In the genomic region with DNA sequence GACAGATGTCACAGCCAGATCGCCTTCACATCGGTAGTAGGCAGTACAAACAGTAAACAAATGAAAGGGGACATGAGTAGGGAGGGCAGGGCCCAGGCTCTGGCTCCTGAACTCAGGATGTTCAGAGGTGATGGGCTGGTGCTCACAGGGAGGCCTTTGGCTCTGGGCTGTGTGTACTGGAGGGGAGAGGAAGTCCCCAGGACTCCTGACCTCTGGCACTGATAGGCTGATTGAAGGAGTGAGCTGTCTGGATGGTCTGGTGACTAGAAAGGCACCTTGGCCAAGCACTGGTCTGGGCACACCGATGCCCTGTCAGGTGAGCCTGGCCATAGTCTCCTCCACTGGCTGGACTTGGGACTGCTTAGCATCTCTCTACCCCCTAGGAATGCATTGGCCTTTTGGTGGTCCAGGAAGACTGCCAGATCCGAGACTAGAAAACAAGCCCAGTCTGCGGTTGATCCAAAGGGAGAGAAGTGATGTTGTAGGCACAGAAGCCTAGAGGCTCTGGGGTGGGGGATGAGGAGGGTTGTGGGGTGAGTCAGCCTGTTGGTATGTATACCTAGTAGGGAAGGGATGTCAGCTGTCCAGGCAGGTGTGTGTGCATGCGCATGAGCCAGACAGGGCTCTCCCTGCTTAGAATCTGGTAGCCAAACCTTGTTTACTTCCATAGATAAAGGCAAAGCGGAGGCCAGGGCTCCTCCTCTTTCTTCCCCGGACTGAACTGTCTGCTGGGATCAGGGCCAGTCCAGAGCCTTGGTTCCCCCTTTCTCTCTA, we compare ENCODE assay signal across 5 cellular contexts. TPM values are rescaled to one million over a fixed set of nuclear protein-coding genes. Genes with fewer than 3 reads are reported as not detected.
A peak's percentile ranks its signal among the peaks of the same experiment; 100 is the strongest.
DNase-seq lines count a peak whose midpoint lies in the region; ATAC-seq and TF ChIP-seq lines count a peak whose summit lies in the region.

No MANE protein-coding gene starts in this region.

- no peaks in the 10 kb centered on the region for H3K27me3 Mint-ChIP-seq in progenitor cell of endocrine pancreas

- peaks cover 41% of the 10 kb centered on the region for H3K4me1 ChIP-seq in body of pancreas

- ATAC-seq in body of pancreas (peak; percentile 87), HG03175 (IDR thresholded peaks at IDR 0.05; ENCODE audit: unreplicated experiment) (no peak)

- TF ChIP-seq CTCF in body of pancreas (IDR thresholded peaks at IDR 0.05), result no peak
- no peak for TF ChIP-seq CTCF in progenitor cell of endocrine pancreas (IDR thresholded peaks at IDR 0.05; ENCODE audit: unreplicated experiment)

- no peaks in the 10 kb centered on the region for H3K27me3 ChIP-seq in body of pancreas

- 25 to 28% methylated on average over 8 of the region's 8 CpGs for WGBS in body of pancreas, 2 donors

- intact Hi-C loops in body of pancreas (cut with DNase I), result no loop called here

- no peak overlapping the region for H3K4me3 ChIP-seq in body of pancreas

- peak overlapping the region; percentile 96 for H3K4me3 Mint-ChIP-seq in progenitor cell of endocrine pancreas (ENCODE audit: low read depth)

- H3K27ac Mint-ChIP-seq in progenitor cell of endocrine pancreas, result peak overlapping the region; percentile 99

- peak; percentile 40 to 85 (median 82) for TF ChIP-seq POLR2A in body of pancreas (IDR thresholded peaks at IDR 0.05)

- DNase-seq in LoVo (ENCODE audit: low spot score), result peak; percentile 94
- DNase-seq in body of pancreas, result peak; percentile 84 to 94 (median 92)
- DNase-seq in progenitor cell of endocrine pancreas (ENCODE audit: low spot score, unreplicated experiment), result peak; percentile 41
- DNase-seq in NCI-H128 (lab: John Stamatoyannopoulos, UW; ENCODE audit: unreplicated experiment), result no peak

- peaks cover 0 to 2% of the 10 kb centered on the region in 2 donors for H3K36me3 ChIP-seq in body of pancreas (replicated peaks in 1 of 2; ENCODE audit: insufficient read depth in 1 of 2, low read depth in 2 of 2)

- no peaks in the 10 kb centered on the region for H3K9me3 Mint-ChIP-seq in progenitor cell of endocrine pancreas (ENCODE audit: low read depth)

- peak overlapping the region; percentile 71 to 92 (median 84) for H3K27ac ChIP-seq in body of pancreas

- H3K4me1 Mint-ChIP-seq in progenitor cell of endocrine pancreas (ENCODE audit: low read depth), result peaks cover 37% of the 10 kb centered on the region

- peaks cover 11% of the 10 kb centered on the region for H3K36me3 Mint-ChIP-seq in progenitor cell of endocrine pancreas (ENCODE audit: insufficient read depth)

- no peaks in the 10 kb centered on the region for H3K9me3 ChIP-seq in body of pancreas

RNA-seq across cellular contexts. Expression of gene SPINT1, which starts 1.9 kb away (rescaled TPM):
- total RNA-seq in body of pancreas (100 to 1,000 TPM; 110 to 134 TPM), progenitor cell of endocrine pancreas (213 and 217 TPM in 2 replicates)

RNA-seq across cellular contexts. Expression of gene PPP1R14D, which starts 17.2 kb away (rescaled TPM):
- total RNA-seq in body of pancreas, result not detected
- total RNA-seq in progenitor cell of endocrine pancreas, result 0.81 and 1.5 TPM in 2 replicates

RNA-seq across cellular contexts. Expression of gene RHOV, which starts 28.3 kb away (rescaled TPM):
- total RNA-seq in body of pancreas (1 to 10 TPM; 6.2 to 6.3 TPM), progenitor cell of endocrine pancreas (4.4 and 5.1 TPM in 2 replicates)

RNA-seq across cellular contexts. Expression of gene DNAJC17, which starts 38.4 kb away (rescaled TPM):
- total RNA-seq in body of pancreas, result 10 to 100 TPM; 18.7 to 36.6 TPM
- total RNA-seq in progenitor cell of endocrine pancreas, result 41.0 and 43.1 TPM in 2 replicates

RNA-seq across cellular contexts. Expression of gene ZFYVE19, which starts 38.8 kb away (rescaled TPM):
- total RNA-seq in body of pancreas, result 10 to 100 TPM; 27.0 to 29.3 TPM
- total RNA-seq in progenitor cell of endocrine pancreas, result 25.2 and 28.1 TPM in 2 replicates
